ENCODE assay signal across 1 cellular context in the genomic region with DNA sequence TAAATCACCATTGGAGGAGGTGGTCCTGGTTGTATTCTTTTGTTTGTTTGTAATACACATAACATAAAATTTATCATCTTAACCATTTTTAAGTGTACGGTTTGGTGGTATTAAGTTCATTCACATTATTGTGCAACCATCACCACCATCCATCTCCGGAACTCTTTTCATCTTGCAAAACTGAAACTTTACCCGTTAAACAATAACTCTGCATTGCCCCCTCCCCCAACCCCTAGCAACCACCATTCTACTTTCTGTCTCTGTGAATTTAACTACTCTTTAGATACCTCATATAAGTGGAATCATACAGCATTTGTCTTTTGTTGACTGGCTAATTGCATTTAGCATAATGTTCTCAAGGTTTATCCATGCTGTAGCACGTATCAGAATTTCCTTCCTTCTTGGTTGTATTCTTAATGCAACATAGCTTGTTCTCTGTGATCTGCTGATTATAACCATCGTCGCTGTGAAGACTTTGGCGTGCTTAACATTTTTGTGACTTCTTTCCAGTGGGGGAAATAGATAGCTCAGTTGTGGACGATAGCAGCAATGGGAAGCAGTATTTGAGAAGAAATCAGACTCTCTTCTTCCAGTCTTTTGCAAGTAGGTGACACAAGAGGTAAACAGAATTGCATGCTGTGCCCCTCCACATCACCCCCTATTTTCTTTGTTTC.
TF ChIP-seq lines count a peak whose summit lies in the region.

No MANE protein-coding gene starts in this region.

TF ChIP-seq in HepG2, 621 proteins besides CTCF, POLR2A, EP300 and RAD21 (continued from another document and continues in another):
- TF ChIP-seq, protein P1, sequence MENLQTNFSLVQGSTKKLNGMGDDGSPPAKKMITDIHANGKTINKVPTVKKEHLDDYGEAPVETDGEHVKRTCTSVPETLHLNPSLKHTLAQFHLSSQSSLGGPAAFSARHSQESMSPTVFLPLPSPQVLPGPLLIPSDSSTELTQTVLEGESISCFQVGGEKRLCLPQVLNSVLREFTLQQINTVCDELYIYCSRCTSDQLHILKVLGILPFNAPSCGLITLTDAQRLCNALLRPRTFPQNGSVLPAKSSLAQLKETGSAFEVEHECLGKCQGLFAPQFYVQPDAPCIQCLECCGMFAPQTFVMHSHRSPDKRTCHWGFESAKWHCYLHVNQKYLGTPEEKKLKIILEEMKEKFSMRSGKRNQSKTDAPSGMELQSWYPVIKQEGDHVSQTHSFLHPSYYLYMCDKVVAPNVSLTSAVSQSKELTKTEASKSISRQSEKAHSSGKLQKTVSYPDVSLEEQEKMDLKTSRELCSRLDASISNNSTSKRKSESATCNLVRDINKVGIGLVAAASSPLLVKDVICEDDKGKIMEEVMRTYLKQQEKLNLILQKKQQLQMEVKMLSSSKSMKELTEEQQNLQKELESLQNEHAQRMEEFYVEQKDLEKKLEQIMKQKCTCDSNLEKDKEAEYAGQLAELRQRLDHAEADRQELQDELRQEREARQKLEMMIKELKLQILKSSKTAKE (CRISPR knock-in tag; IDR thresholded peaks at IDR 0.05; ENCODE audit: borderline replicate concordance): no peak
- TF ChIP-seq HDAC2 (CRISPR knock-in tag; IDR thresholded peaks at IDR 0.05) (peak; percentile 46; the same call in 1 of the 2 replicates), JDP2 (CRISPR knock-in tag; IDR thresholded peaks at IDR 0.05; ENCODE audit: borderline replicate concordance) (no peak), ZFAT (CRISPR knock-in tag; conservative IDR thresholded peaks at IDR 0.05) (no peak), NR2F2 (IDR thresholded peaks at IDR 0.05; ENCODE audit: borderline replicate concordance, low read depth) (no peak), ZNF510 (CRISPR knock-in tag; IDR thresholded peaks at IDR 0.05; ENCODE audit: low read depth) (no peak), KDM6A (CRISPR knock-in tag; IDR thresholded peaks at IDR 0.05; ENCODE audit: low read depth) (no peak), SOX13 (IDR thresholded peaks at IDR 0.05) (no peak), SOX13 (CRISPR knock-in tag; conservative IDR thresholded peaks at IDR 0.05 in 1 of 2, IDR thresholded peaks at IDR 0.05 in 1 of 2) (peak in 1 of 2 experiments; percentile 83; a peak in 2 of 4 replicates), HIVEP1 (CRISPR knock-in tag; IDR thresholded peaks at IDR 0.05) (no peak), MXI1 (IDR thresholded peaks at IDR 0.05; ENCODE audit: borderline replicate concordance, low read depth, low read length) (no peak), KDM1A (CRISPR knock-in tag; IDR thresholded peaks at IDR 0.05) (no peak), CCAR2 (optimal IDR thresholded peaks at IDR 0.05; ENCODE audit: low read depth, low read length) (no peak), ZNF891 (CRISPR knock-in tag; IDR thresholded peaks at IDR 0.05) (no peak), CBFB (CRISPR knock-in tag; IDR thresholded peaks at IDR 0.05) (no peak), RFX3 (CRISPR knock-in tag; IDR thresholded peaks at IDR 0.05) (0 out of 2 replicates have a peak, but pooled peaks have one; percentile 34), NPAS2 (CRISPR knock-in tag; IDR thresholded peaks at IDR 0.05; ENCODE audit: borderline replicate concordance) (no peak), ELF4 (CRISPR knock-in tag; IDR thresholded peaks at IDR 0.05; ENCODE audit: borderline replicate concordance) (no peak), SP140L (CRISPR knock-in tag; IDR thresholded peaks at IDR 0.05; ENCODE audit: borderline replicate concordance) (no peak), ZNF24 (IDR thresholded peaks at IDR 0.05) (no peak), MIER3 (CRISPR knock-in tag; IDR thresholded peaks at IDR 0.05; ENCODE audit: borderline replicate concordance) (no peak), ZNF460 (CRISPR knock-in tag; IDR thresholded peaks at IDR 0.05; ENCODE audit: borderline replicate concordance) (no peak), ZNF30 (CRISPR knock-in tag; IDR thresholded peaks at IDR 0.05) (no peak)
- TF ChIP-seq, protein P2, sequence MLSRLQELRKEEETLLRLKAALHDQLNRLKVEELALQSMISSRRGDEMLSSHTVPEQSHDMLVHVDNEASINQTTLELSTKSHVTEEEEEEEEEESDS (CRISPR knock-in tag; IDR thresholded peaks at IDR 0.05; ENCODE audit: borderline replicate concordance): no peak
- TF ChIP-seq, protein P3, sequence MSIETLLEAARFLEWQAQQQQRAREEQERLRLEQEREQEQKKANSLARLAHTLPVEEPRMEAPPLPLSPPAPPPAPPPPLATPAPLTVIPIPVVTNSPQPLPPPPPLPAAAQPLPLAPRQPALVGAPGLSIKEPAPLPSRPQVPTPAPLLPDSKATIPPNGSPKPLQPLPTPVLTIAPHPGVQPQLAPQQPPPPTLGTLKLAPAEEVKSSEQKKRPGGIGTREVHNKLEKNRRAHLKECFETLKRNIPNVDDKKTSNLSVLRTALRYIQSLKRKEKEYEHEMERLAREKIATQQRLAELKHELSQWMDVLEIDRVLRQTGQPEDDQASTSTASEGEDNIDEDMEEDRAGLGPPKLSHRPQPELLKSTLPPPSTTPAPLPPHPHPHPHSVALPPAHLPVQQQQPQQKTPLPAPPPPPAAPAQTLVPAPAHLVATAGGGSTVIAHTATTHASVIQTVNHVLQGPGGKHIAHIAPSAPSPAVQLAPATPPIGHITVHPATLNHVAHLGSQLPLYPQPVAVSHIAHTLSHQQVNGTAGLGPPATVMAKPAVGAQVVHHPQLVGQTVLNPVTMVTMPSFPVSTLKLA (IDR thresholded peaks at IDR 0.05): no peak
- TF ChIP-seq, protein P4, sequence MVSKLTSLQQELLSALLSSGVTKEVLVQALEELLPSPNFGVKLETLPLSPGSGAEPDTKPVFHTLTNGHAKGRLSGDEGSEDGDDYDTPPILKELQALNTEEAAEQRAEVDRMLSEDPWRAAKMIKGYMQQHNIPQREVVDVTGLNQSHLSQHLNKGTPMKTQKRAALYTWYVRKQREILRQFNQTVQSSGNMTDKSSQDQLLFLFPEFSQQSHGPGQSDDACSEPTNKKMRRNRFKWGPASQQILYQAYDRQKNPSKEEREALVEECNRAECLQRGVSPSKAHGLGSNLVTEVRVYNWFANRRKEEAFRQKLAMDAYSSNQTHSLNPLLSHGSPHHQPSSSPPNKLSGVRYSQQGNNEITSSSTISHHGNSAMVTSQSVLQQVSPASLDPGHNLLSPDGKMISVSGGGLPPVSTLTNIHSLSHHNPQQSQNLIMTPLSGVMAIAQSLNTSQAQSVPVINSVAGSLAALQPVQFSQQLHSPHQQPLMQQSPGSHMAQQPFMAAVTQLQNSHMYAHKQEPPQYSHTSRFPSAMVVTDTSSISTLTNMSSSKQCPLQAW (CRISPR knock-in tag; IDR thresholded peaks at IDR 0.05): no peak
- TF ChIP-seq, protein P5, sequence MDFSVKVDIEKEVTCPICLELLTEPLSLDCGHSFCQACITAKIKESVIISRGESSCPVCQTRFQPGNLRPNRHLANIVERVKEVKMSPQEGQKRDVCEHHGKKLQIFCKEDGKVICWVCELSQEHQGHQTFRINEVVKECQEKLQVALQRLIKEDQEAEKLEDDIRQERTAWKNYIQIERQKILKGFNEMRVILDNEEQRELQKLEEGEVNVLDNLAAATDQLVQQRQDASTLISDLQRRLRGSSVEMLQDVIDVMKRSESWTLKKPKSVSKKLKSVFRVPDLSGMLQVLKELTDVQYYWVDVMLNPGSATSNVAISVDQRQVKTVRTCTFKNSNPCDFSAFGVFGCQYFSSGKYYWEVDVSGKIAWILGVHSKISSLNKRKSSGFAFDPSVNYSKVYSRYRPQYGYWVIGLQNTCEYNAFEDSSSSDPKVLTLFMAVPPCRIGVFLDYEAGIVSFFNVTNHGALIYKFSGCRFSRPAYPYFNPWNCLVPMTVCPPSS (IDR thresholded peaks at IDR 0.05): no peak
- TF ChIP-seq, protein P6, sequence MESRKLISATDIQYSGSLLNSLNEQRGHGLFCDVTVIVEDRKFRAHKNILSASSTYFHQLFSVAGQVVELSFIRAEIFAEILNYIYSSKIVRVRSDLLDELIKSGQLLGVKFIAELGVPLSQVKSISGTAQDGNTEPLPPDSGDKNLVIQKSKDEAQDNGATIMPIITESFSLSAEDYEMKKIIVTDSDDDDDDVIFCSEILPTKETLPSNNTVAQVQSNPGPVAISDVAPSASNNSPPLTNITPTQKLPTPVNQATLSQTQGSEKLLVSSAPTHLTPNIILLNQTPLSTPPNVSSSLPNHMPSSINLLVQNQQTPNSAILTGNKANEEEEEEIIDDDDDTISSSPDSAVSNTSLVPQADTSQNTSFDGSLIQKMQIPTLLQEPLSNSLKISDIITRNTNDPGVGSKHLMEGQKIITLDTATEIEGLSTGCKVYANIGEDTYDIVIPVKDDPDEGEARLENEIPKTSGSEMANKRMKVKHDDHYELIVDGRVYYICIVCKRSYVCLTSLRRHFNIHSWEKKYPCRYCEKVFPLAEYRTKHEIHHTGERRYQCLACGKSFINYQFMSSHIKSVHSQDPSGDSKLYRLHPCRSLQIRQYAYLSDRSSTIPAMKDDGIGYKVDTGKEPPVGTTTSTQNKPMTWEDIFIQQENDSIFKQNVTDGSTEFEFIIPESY (CRISPR knock-in tag; IDR thresholded peaks at IDR 0.05): no peak
- TF ChIP-seq, protein P7, sequence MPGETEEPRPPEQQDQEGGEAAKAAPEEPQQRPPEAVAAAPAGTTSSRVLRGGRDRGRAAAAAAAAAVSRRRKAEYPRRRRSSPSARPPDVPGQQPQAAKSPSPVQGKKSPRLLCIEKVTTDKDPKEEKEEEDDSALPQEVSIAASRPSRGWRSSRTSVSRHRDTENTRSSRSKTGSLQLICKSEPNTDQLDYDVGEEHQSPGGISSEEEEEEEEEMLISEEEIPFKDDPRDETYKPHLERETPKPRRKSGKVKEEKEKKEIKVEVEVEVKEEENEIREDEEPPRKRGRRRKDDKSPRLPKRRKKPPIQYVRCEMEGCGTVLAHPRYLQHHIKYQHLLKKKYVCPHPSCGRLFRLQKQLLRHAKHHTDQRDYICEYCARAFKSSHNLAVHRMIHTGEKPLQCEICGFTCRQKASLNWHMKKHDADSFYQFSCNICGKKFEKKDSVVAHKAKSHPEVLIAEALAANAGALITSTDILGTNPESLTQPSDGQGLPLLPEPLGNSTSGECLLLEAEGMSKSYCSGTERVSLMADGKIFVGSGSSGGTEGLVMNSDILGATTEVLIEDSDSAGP (CRISPR knock-in tag; IDR thresholded peaks at IDR 0.05; ENCODE audit: borderline replicate concordance): no peak
- TF ChIP-seq, protein P8, sequence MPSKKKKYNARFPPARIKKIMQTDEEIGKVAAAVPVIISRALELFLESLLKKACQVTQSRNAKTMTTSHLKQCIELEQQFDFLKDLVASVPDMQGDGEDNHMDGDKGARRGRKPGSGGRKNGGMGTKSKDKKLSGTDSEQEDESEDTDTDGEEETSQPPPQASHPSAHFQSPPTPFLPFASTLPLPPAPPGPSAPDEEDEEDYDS (CRISPR knock-in tag; IDR thresholded peaks at IDR 0.05): peak; percentile 27; the same call in 1 of the 2 replicates
- TF ChIP-seq, protein P9, sequence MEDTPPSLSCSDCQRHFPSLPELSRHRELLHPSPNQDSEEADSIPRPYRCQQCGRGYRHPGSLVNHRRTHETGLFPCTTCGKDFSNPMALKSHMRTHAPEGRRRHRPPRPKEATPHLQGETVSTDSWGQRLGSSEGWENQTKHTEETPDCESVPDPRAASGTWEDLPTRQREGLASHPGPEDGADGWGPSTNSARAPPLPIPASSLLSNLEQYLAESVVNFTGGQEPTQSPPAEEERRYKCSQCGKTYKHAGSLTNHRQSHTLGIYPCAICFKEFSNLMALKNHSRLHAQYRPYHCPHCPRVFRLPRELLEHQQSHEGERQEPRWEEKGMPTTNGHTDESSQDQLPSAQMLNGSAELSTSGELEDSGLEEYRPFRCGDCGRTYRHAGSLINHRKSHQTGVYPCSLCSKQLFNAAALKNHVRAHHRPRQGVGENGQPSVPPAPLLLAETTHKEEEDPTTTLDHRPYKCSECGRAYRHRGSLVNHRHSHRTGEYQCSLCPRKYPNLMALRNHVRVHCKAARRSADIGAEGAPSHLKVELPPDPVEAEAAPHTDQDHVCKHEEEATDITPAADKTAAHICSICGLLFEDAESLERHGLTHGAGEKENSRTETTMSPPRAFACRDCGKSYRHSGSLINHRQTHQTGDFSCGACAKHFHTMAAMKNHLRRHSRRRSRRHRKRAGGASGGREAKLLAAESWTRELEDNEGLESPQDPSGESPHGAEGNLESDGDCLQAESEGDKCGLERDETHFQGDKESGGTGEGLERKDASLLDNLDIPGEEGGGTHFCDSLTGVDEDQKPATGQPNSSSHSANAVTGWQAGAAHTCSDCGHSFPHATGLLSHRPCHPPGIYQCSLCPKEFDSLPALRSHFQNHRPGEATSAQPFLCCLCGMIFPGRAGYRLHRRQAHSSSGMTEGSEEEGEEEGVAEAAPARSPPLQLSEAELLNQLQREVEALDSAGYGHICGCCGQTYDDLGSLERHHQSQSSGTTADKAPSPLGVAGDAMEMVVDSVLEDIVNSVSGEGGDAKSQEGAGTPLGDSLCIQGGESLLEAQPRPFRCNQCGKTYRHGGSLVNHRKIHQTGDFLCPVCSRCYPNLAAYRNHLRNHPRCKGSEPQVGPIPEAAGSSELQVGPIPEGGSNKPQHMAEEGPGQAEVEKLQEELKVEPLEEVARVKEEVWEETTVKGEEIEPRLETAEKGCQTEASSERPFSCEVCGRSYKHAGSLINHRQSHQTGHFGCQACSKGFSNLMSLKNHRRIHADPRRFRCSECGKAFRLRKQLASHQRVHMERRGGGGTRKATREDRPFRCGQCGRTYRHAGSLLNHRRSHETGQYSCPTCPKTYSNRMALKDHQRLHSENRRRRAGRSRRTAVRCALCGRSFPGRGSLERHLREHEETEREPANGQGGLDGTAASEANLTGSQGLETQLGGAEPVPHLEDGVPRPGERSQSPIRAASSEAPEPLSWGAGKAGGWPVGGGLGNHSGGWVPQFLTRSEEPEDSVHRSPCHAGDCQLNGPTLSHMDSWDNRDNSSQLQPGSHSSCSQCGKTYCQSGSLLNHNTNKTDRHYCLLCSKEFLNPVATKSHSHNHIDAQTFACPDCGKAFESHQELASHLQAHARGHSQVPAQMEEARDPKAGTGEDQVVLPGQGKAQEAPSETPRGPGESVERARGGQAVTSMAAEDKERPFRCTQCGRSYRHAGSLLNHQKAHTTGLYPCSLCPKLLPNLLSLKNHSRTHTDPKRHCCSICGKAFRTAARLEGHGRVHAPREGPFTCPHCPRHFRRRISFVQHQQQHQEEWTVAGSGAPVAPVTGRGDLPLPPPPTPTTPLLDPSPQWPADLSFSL (CRISPR knock-in tag; IDR thresholded peaks at IDR 0.05): no peak
- TF ChIP-seq, protein P10, sequence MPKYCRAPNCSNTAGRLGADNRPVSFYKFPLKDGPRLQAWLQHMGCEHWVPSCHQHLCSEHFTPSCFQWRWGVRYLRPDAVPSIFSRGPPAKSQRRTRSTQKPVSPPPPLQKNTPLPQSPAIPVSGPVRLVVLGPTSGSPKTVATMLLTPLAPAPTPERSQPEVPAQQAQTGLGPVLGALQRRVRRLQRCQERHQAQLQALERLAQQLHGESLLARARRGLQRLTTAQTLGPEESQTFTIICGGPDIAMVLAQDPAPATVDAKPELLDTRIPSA (CRISPR knock-in tag; IDR thresholded peaks at IDR 0.05; ENCODE audit: borderline replicate concordance): no peak
- TF ChIP-seq, protein P11, sequence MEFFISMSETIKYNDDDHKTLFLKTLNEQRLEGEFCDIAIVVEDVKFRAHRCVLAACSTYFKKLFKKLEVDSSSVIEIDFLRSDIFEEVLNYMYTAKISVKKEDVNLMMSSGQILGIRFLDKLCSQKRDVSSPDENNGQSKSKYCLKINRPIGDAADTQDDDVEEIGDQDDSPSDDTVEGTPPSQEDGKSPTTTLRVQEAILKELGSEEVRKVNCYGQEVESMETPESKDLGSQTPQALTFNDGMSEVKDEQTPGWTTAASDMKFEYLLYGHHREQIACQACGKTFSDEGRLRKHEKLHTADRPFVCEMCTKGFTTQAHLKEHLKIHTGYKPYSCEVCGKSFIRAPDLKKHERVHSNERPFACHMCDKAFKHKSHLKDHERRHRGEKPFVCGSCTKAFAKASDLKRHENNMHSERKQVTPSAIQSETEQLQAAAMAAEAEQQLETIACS (CRISPR knock-in tag; IDR thresholded peaks at IDR 0.05): no peak
